Comparison of ENCODE assay signal across 19 cellular contexts in genomic region chr7:35726654-35727053, GRCh38. TPM values are rescaled to one million over a fixed set of nuclear protein-coding genes. Genes with fewer than 3 reads are reported as not detected.
DNase-seq lines count a peak whose midpoint lies in the region; ATAC-seq, FAIRE-seq and TF ChIP-seq lines count a peak whose summit lies in the region.
"Had no signal": no experiment of that assay in that cellular context is flagged by ENCODE, and none has a peak within 500 bp of the region (broad histone marks: within the 10 kb centered on the region; RNA-seq: fewer than 3 reads in every experiment).

No MANE protein-coding gene starts in this region.

- intact Hi-C loops in CD8-positive, alpha-beta T cell (cut with DNase I, micrococcal nuclease): loop anchor here in 1 of 2 experiments (5.0 kb wide), 1 partner anchor 51 kb away; no protein-coding TSS in a partner anchor
- intact Hi-C loops in uterus (cut with DNase I; ENCODE audit: low total_unique reads): no loop called here

- H3K4me3 Mint-ChIP-seq in CD8-positive, alpha-beta T cell: no peak overlapping the region
- H3K4me3 Mint-ChIP-seq in memory B cell: peak overlapping the region; percentile 39
- H3K4me3 Mint-ChIP-seq: stimulated activated naive CD8-positive, alpha-beta T cell treated with anti-CD3 and anti-CD28 coated beads, Interleukin-15, Interleukin-2, amounts not matched to agents 100 ng/mL and 50 ng/mL, for 24 hours had no signal

- no peaks in the 10 kb centered on the region for H3K27me3 Mint-ChIP-seq in CD8-positive, alpha-beta T cell (ENCODE audit: low read depth)
- no peaks in the 10 kb centered on the region for H3K27me3 Mint-ChIP-seq in memory B cell
- H3K27me3 Mint-ChIP-seq: stimulated activated naive CD8-positive, alpha-beta T cell treated with anti-CD3 and anti-CD28 coated beads, Interleukin-15, Interleukin-2, amounts not matched to agents 100 ng/mL and 50 ng/mL, for 24 hours had no signal

- DNase-seq in CD8-positive, alpha-beta T cell: no peak
- DNase-seq in GM19239 (ENCODE audit: insufficient read length, low spot score) (no peak), SW480 (ENCODE audit: low spot score) (peak; percentile 44), memory B cell (ENCODE audit: low spot score in 2 of 2) (no peak), HEK293T (ENCODE audit: extremely low spot score) (no peak), uterus (no peak)
- DNase-seq in stimulated activated naive CD8-positive, alpha-beta T cell treated with anti-CD3 and anti-CD28 coated beads, Interleukin-15, Interleukin-2, amounts not matched to agents 100 U/mL and 50 U/mL, for 24 hours: no peak
- DNase-seq: central memory CD4-positive, alpha-beta T cell; DMS79; GM23248; lower lobe of right lung; SK-N-SH; stimulated activated CD4-positive, alpha-beta T cell treated with anti-CD3 and anti-CD28 coated beads, Interleukin-4, amount 100 ng/mL, for 4 hours; T1000 had no signal

- no peaks in the 10 kb centered on the region for H3K9me3 Mint-ChIP-seq in CD8-positive, alpha-beta T cell
- H3K9me3 Mint-ChIP-seq in memory B cell: no peaks in the 10 kb centered on the region

- POLR2A ChIA-PET in CD8-positive, alpha-beta T cell (lab: Charles Lee): interaction anchor here (1.2 to 6.6 kb wide), 3 partner anchors 10 to 74 kb away, joined by 4 to 71 read pairs (median 7); partner anchors contain the start of gene SEPTIN7
- POLR2A ChIA-PET in HEK293T (lab: Yijun Ruan, JAX): interaction anchor here (1.0 to 1.5 kb wide), 2 partner anchors 33 to 74 kb away, joined by 3 read pairs; partner anchors contain the start of gene SEPTIN7

- FAIRE-seq in GM19239 (lab: Jason Lieb, UNC): peak; percentile 80
- FAIRE-seq: kidney had no signal

- H3K9me3 ChIP-seq in CD8-positive, alpha-beta T cell (ENCODE audit: low read length): no peaks in the 10 kb centered on the region
- H3K9me3 ChIP-seq in uterus: no peaks in the 10 kb centered on the region
- H3K9me3 ChIP-seq: lower lobe of right lung, SK-N-SH, tibial nerve had no signal

- peak overlapping the region; percentile 43 for H3K27ac Mint-ChIP-seq in CD8-positive, alpha-beta T cell
- peak overlapping the region; percentile 99 for H3K27ac Mint-ChIP-seq in memory B cell
- H3K27ac Mint-ChIP-seq: activated naive CD4-positive, alpha-beta T cell treated with anti-CD3 and anti-CD28 coated beads, Interleukin-2, amount 50 U/mL, for 72 hours; stimulated activated naive CD8-positive, alpha-beta T cell treated with anti-CD3 and anti-CD28 coated beads, Interleukin-15, Interleukin-2, amounts not matched to agents 100 ng/mL and 50 ng/mL, for 24 hours had no signal

- H3K4me1 Mint-ChIP-seq in CD8-positive, alpha-beta T cell (ENCODE audit: low read depth): peaks cover 81% of the 10 kb centered on the region
- peaks cover 63% of the 10 kb centered on the region for H3K4me1 Mint-ChIP-seq in memory B cell

- no peaks in the 10 kb centered on the region for H3K36me3 Mint-ChIP-seq in CD8-positive, alpha-beta T cell
- H3K36me3 Mint-ChIP-seq in memory B cell: peaks cover 2% of the 10 kb centered on the region

- H3K27me3 ChIP-seq in CD8-positive, alpha-beta T cell (ENCODE audit: insufficient read depth, low read length): no peaks in the 10 kb centered on the region
- H3K27me3 ChIP-seq in uterus: no peaks in the 10 kb centered on the region
- H3K27me3 ChIP-seq: tibial nerve had no signal

- no peak overlapping the region for H3K4me3 ChIP-seq in CD8-positive, alpha-beta T cell (ENCODE audit: low read depth, low read length)
- no peak overlapping the region for H3K4me3 ChIP-seq in uterus
- H3K4me3 ChIP-seq: GM23248, lower lobe of right lung, tibial nerve had no signal

- no peak overlapping the region for H3K27ac ChIP-seq in CD8-positive, alpha-beta T cell (ENCODE audit: low read depth, low read length)
- no peak overlapping the region for H3K27ac ChIP-seq in uterus
- H3K27ac ChIP-seq: GM23248, lower lobe of right lung had no signal

- ATAC-seq in CD8-positive, alpha-beta T cell: no peak
- ATAC-seq in memory B cell (ENCODE audit: low read depth): no peak
- ATAC-seq in stimulated activated naive CD8-positive, alpha-beta T cell treated with anti-CD3 and anti-CD28 coated beads, Interleukin-15, Interleukin-2, amounts not matched to agents 100 U/mL and 50 U/mL, for 24 hours: no peak
- ATAC-seq: lower lobe of right lung, sciatic nerve had no signal

- TF ChIP-seq CTCF in CD8-positive, alpha-beta T cell (IDR thresholded peaks at IDR 0.05): no peak
- no peak for TF ChIP-seq CTCF in uterus (IDR thresholded peaks at IDR 0.05)

- peaks cover 66% of the 10 kb centered on the region for H3K4me1 ChIP-seq in CD8-positive, alpha-beta T cell (ENCODE audit: insufficient read depth, low read length)
- peaks cover 0 to 10% of the 10 kb centered on the region in 2 donors for H3K4me1 ChIP-seq in uterus

- no peak for TF ChIP-seq POLR2A in uterus (IDR thresholded peaks at IDR 0.05)

- H3K36me3 ChIP-seq in CD8-positive, alpha-beta T cell (ENCODE audit: insufficient read depth, low read length): no peaks in the 10 kb centered on the region
- H3K36me3 ChIP-seq in uterus: no peaks in the 10 kb centered on the region
- H3K36me3 ChIP-seq: lower lobe of right lung, tibial nerve had no signal

- CTCF ChIA-PET in CD8-positive, alpha-beta T cell (lab: Charles Lee): interaction anchor here (1.1 to 5.4 kb wide), 6 partner anchors 10 to 180 kb away, joined by 3 to 25 read pairs (median 4); partner anchors contain the start of gene SEPTIN7
- CTCF ChIA-PET in HEK293T (lab: Yijun Ruan, JAX): no interaction called here

TF ChIP-seq in HEK293T, 16 proteins besides CTCF, POLR2A, EP300 and RAD21:
- TF ChIP-seq SP1 (IDR thresholded peaks at IDR 0.05) (no peak), TARDBP (IDR thresholded peaks at IDR 0.05) (no peak), ELF4 (IDR thresholded peaks at IDR 0.05) (no peak), NFRKB (IDR thresholded peaks at IDR 0.05) (no peak), HDGF (IDR thresholded peaks at IDR 0.05; ENCODE audit: borderline replicate concordance) (no peak), FOXK2 (IDR thresholded peaks at IDR 0.05) (no peak), PKNOX1 (IDR thresholded peaks at IDR 0.05) (no peak), CTBP1 (IDR thresholded peaks at IDR 0.05; ENCODE audit: borderline replicate concordance) (no peak), LEF1 (IDR thresholded peaks at IDR 0.05; ENCODE audit: borderline replicate concordance) (no peak), L3MBTL2 (conservative IDR thresholded peaks at IDR 0.05) (no peak), ARNT (IDR thresholded peaks at IDR 0.05) (no peak), ZNF384 (IDR thresholded peaks at IDR 0.05) (no peak), BHLHE40 (IDR thresholded peaks at IDR 0.05; ENCODE audit: borderline replicate concordance) (no peak), SUZ12 (IDR thresholded peaks at IDR 0.05) (no peak), FOXA1 (IDR thresholded peaks at IDR 0.05) (no peak), FOXM1 (IDR thresholded peaks at IDR 0.05; ENCODE audit: borderline replicate concordance) (no peak)

RNA-seq across cellular contexts. Expression of gene HERPUD2, which starts 31.7 kb away (rescaled TPM):
- 100 to 1,000 TPM; 123 to 134 TPM for total RNA-seq in CD8-positive, alpha-beta T cell
- 10 to 100 TPM; 27.7 to 49.6 (median 40.6) TPM for total RNA-seq in uterus
